12 cellular contexts compared by ENCODE assay signal in the genomic region with DNA sequence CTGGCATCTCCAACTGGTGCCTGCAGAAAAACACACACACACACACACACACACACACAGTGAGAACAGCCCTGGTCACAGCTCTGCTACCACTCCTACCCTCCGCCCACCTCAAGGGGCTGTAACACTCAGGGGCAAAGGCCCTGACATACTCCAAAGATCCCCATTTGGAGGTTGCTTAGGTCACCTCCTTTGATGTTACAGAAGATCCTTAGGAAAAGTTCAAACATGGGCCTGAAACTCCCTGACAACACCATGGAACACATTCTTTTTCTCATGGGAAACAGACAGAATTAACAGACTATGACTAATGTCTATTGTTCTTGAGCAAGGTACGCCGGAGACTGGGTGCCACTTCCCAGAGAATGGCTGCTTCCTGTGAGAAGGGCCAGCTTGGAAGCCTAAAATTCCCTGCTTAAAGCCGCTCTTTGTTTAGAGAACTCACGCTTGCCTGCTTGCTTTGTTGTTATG. TPM values are rescaled to one million over a fixed set of nuclear protein-coding genes. Genes with fewer than 3 reads are reported as not detected.
DNase-seq lines count a peak whose midpoint lies in the region; ATAC-seq, FAIRE-seq and TF ChIP-seq lines count a peak whose summit lies in the region.
"Had no signal": no experiment of that assay in that cellular context is flagged by ENCODE, and none has a peak within 500 bp of the region (broad histone marks: within the 10 kb centered on the region; RNA-seq: fewer than 3 reads in every experiment).

No MANE protein-coding gene starts in this region.

- H4K8ac ChIP-seq in trophoblast cell (ENCODE audit: low read depth, low read length) = no peak overlapping the region

- TF ChIP-seq POLR2A in body of pancreas (IDR thresholded peaks at IDR 0.05) = no peak

- no peak overlapping the region for H3K4me3 ChIP-seq in body of pancreas
- H3K4me3 ChIP-seq in right atrium auricular region = no peak overlapping the region
- H3K4me3 ChIP-seq in trophoblast cell (ENCODE audit: low read depth, low read length) = no peak overlapping the region

- 82 to 87% methylated on average over 5 of the region's 5 CpGs for WGBS in body of pancreas, 2 donors
- no CpG with 5 or more reads among the region's 5 CpGs for WGBS in trophoblast cell (ENCODE audit: extremely low coverage, insufficient coverage, insufficient read length)

- no peaks in the 10 kb centered on the region for H3K9me3 ChIP-seq in body of pancreas
- H3K9me3 ChIP-seq in right atrium auricular region = no peaks in the 10 kb centered on the region
- peaks cover 2% of the 10 kb centered on the region for H3K9me3 ChIP-seq in trophoblast cell (ENCODE audit: insufficient read depth, low read depth, low read length)

- H2BK5ac ChIP-seq in trophoblast cell (ENCODE audit: low read depth, low read length, poor library complexity) = peak overlapping the region; percentile 75

- no peak overlapping the region for H2BK120ac ChIP-seq in trophoblast cell (ENCODE audit: insufficient read depth, low read length, poor library complexity)

- H3K36me3 ChIP-seq in body of pancreas (replicated peaks in 1 of 2; ENCODE audit: insufficient read depth in 1 of 2, low read depth in 2 of 2) (peaks cover 0 to 5% of the 10 kb centered on the region in 2 donors), right atrium auricular region (peaks cover 18% of the 10 kb centered on the region), trophoblast cell (ENCODE audit: control insufficient read depth in 1 of 2, insufficient read depth in 2 of 2, low read length in 2 of 2) (peaks cover 3 to 10% of the 10 kb centered on the region in 2 experiments)

- H3K79me2 ChIP-seq in trophoblast cell (ENCODE audit: control insufficient read depth, insufficient read depth, low read length, poor library complexity) = peaks cover 2% of the 10 kb centered on the region

- peak overlapping the region in 1 of 4 donors; percentile 60 for H3K27ac ChIP-seq in body of pancreas
- H3K27ac ChIP-seq in right atrium auricular region = peak overlapping the region; percentile 31 to 48
- peak overlapping the region; percentile 94 for H3K27ac ChIP-seq in trophoblast cell (ENCODE audit: low read depth, low read length)

- H3K14ac ChIP-seq in trophoblast cell (ENCODE audit: low read length) = no peak overlapping the region

- H4K12ac ChIP-seq in trophoblast cell (ENCODE audit: low read depth, low read length) = no peak overlapping the region

- no peak overlapping the region for H3K23ac ChIP-seq in trophoblast cell (ENCODE audit: low read length)

- no peak overlapping the region for H2AFZ ChIP-seq in trophoblast cell (ENCODE audit: insufficient read depth, low read length, poor library complexity)

- peaks cover 9% of the 10 kb centered on the region for H3K79me1 ChIP-seq in trophoblast cell (ENCODE audit: low read length)

- peak overlapping the region; percentile 38 for H3K4me2 ChIP-seq in trophoblast cell (ENCODE audit: low read length)

- intact Hi-C loops in body of pancreas (cut with DNase I) = no loop called here

- no peak overlapping the region for H2BK12ac ChIP-seq in trophoblast cell (ENCODE audit: low read length)

- H2AK5ac ChIP-seq in trophoblast cell (ENCODE audit: low read length) = no peak overlapping the region

- DNase-seq in HT1080 (ENCODE audit: low read depth) = peak; percentile 79
- no peak for DNase-seq in body of pancreas
- no peak for DNase-seq in right atrium auricular region (ENCODE audit: low spot score)
- peak in 1 of 2 donors; percentile 37 for DNase-seq in trophoblast cell
- no peak for DNase-seq in D721Med (ENCODE audit: insufficient read length, low spot score)
- DNase-seq in SHP77 (lab: John Stamatoyannopoulos, UW) = no peak
- no peak for DNase-seq in DMS114 treated with DMSO at 0.1 percent for 48 hours (lab: John Stamatoyannopoulos, UW; ENCODE audit: unreplicated experiment)
- no peak for DNase-seq in stimulated activated CD4-positive, alpha-beta T cell treated with anti-CD3 and anti-CD28 coated beads, Interleukin-4, amount 100 ng/mL, for 1 hour
- DNase-seq: NCI-H1930 had no signal

- TF ChIP-seq CTCF in body of pancreas (IDR thresholded peaks at IDR 0.05) = no peak
- no peak for TF ChIP-seq CTCF in right atrium auricular region (IDR thresholded peaks at IDR 0.05)
- TF ChIP-seq CTCF in D721Med (IDR thresholded peaks at IDR 0.05; ENCODE audit: insufficient read depth, missing control alignments) = no peak

- peak; percentile 27 for ATAC-seq in body of pancreas

- H3K27me3 ChIP-seq in body of pancreas = no peaks in the 10 kb centered on the region
- H3K27me3 ChIP-seq in right atrium auricular region = no peaks in the 10 kb centered on the region
- H3K27me3 ChIP-seq in trophoblast cell (ENCODE audit: insufficient read depth, low read length) = no peaks in the 10 kb centered on the region

- H3K4me1 ChIP-seq in body of pancreas = no peaks in the 10 kb centered on the region
- peaks cover 0 to 11% of the 10 kb centered on the region in 2 donors for H3K4me1 ChIP-seq in right atrium auricular region
- peaks cover 6 to 10% of the 10 kb centered on the region in 2 experiments for H3K4me1 ChIP-seq in trophoblast cell (ENCODE audit: control insufficient read depth in 1 of 2, insufficient read depth in 2 of 2, low read length in 2 of 2)

- H3K4ac ChIP-seq in trophoblast cell (ENCODE audit: low read depth, low read length) = no peak overlapping the region

- H4K91ac ChIP-seq in trophoblast cell (ENCODE audit: low read depth, low read length) = peak overlapping the region; percentile 93

- H3K9ac ChIP-seq in trophoblast cell (ENCODE audit: low read length) = no peak overlapping the region

- no peak for FAIRE-seq in D721Med (lab: Jason Lieb, UNC)
- FAIRE-seq: colon had no signal

- H3K18ac ChIP-seq in trophoblast cell (ENCODE audit: low read length) = no peak overlapping the region

RNA-seq across cellular contexts. Expression of a gene that starts 27.7 kb away (rescaled TPM):
- 12.5 and 15.7 TPM in 2 replicates for total RNA-seq in HT1080 (2014; rRNA removed; shearing (Covaris generic))
- 9.1 and 12.6 TPM in 2 replicates for polyA plus RNA-seq in HT1080 (2015; cell fraction: cytosol; rRNA removed)
- 33.4 and 33.9 TPM in 2 replicates for polyA plus RNA-seq in HT1080 (2015; cell fraction: nucleus; rRNA removed)
- 10 to 100 TPM; 17.8 to 31.9 TPM for total RNA-seq in body of pancreas
- 10 to 100 TPM in 1 of 2 donors, 1 to 10 TPM in 1; 6.5 to 10.6 TPM for total RNA-seq in right atrium auricular region
- 10.9 and 11.5 TPM in 2 replicates for polyA plus RNA-seq in trophoblast cell (2013)

RNA-seq across cellular contexts. Expression of a gene that starts 33.9 kb away (rescaled TPM):
- total RNA-seq in HT1080 (2014; rRNA removed; shearing (Covaris generic)) = 0.03 TPM in 2 replicates
- polyA plus RNA-seq in HT1080 (2015; cell fraction: cytosol; rRNA removed) = not detected in 2 replicates
- polyA plus RNA-seq in HT1080 (2015; cell fraction: nucleus; rRNA removed) = not detected in 2 replicates
- total RNA-seq in body of pancreas = not detected
- total RNA-seq in right atrium auricular region = not detected
- 0.03 TPM in 1 of 2 replicates, not detected in the other for polyA plus RNA-seq in trophoblast cell (2013)
- total RNA-seq: lower leg skin, ureter had no signal
